In genomic region chr12:124493809-124494750, GRCh38 we compare ENCODE assay signal across 8 cellular contexts.
DNase-seq lines count a peak whose midpoint lies in the region; ATAC-seq lines count a peak whose summit lies in the region.

No MANE protein-coding gene starts in this region.

- ATAC-seq in right cardiac atrium (no peak), HG03159 (IDR thresholded peaks at IDR 0.05; ENCODE audit: unreplicated experiment) (peak; percentile 87)

- H3K36me3 Mint-ChIP-seq in activated T-cell treated with anti-CD3 and anti-CD28 coated beads, Interleukin-2, amount 50 U/mL, for 24 hours (ENCODE audit: low read depth): peaks cover 41% of the 10 kb centered on the region

- no peak overlapping the region for H3K4me3 ChIP-seq in right cardiac atrium (ENCODE audit: low read length)

- H3K27ac ChIP-seq in right cardiac atrium (ENCODE audit: low read length): no peak overlapping the region

- peaks cover 28% of the 10 kb centered on the region for H3K4me1 ChIP-seq in right cardiac atrium (ENCODE audit: control insufficient read depth, insufficient read depth, low read length)

- H3K27me3 Mint-ChIP-seq in activated T-cell treated with anti-CD3 and anti-CD28 coated beads, Interleukin-2, amount 50 U/mL, for 24 hours: no peaks in the 10 kb centered on the region

- no peaks in the 10 kb centered on the region for H3K9me3 Mint-ChIP-seq in activated T-cell treated with anti-CD3 and anti-CD28 coated beads, Interleukin-2, amount 50 U/mL, for 24 hours

- no peaks in the 10 kb centered on the region for H3K9me3 ChIP-seq in right cardiac atrium (ENCODE audit: control insufficient read depth, low read length)

- DNase-seq in right cardiac atrium (peak; percentile 15 to 59 (median 47)), cardiac septum (ENCODE audit: low spot score) (no peak), HK-2 (ENCODE audit: unreplicated experiment) (no peak), COLO668 (lab: John Stamatoyannopoulos, UW; ENCODE audit: unreplicated experiment) (no peak), T-helper 9 cell (no peak)
- peak; percentile 70 for DNase-seq in activated T-cell treated with anti-CD3 and anti-CD28 coated beads, Interleukin-2, amount 50 U/mL, for 24 hours
- DNase-seq in stimulated activated CD8-positive, alpha-beta memory T cell treated with anti-CD3 and anti-CD28 coated beads, Interleukin-15, amount 100 ng/mL, for 4 hours (ENCODE audit: low read depth in 2 of 2): peak; percentile 16 to 18

- intact Hi-C loops in right cardiac atrium (cut with DNase I): no loop called here
- intact Hi-C loops in cardiac septum (cut with DNase I): no loop called here

- WGBS in right cardiac atrium: 74% methylated on average over 27 of the region's 27 CpGs

- peak overlapping the region; percentile 95 for H3K27ac Mint-ChIP-seq in activated T-cell treated with anti-CD3 and anti-CD28 coated beads, Interleukin-2, amount 50 U/mL, for 24 hours

- H3K27me3 ChIP-seq in right cardiac atrium (ENCODE audit: control insufficient read depth, insufficient read depth): no peaks in the 10 kb centered on the region

- H3K4me1 Mint-ChIP-seq in activated T-cell treated with anti-CD3 and anti-CD28 coated beads, Interleukin-2, amount 50 U/mL, for 24 hours (ENCODE audit: low read depth): peaks cover 62% of the 10 kb centered on the region

- peak overlapping the region; percentile 51 for H3K4me3 Mint-ChIP-seq in activated T-cell treated with anti-CD3 and anti-CD28 coated beads, Interleukin-2, amount 50 U/mL, for 24 hours

Comparison
In these comparisons a context has a peak if more than half of its experiments do, and no peak if none do; other contexts are left out.
1. DNase-seq: peak in right cardiac atrium (3 of 3), activated T-cell treated with anti-CD3 and anti-CD28 coated beads, Interleukin-2, amount 50 U/mL, for 24 hours (single experiment) and stimulated activated CD8-positive, alpha-beta memory T cell treated with anti-CD3 and anti-CD28 coated beads, Interleukin-15, amount 100 ng/mL, for 4 hours (2 of 2); none in cardiac septum (single experiment), HK-2 (single experiment), COLO668 (single experiment) and T-helper 9 cell (single experiment).